8 cellular contexts compared by ENCODE assay signal in genomic region chr7:99559276-99559915, GRCh38. TPM values are rescaled to one million over a fixed set of nuclear protein-coding genes. Genes with fewer than 3 reads are reported as not detected.
DNase-seq lines count a peak whose midpoint lies in the region; ATAC-seq and TF ChIP-seq lines count a peak whose summit lies in the region.

No MANE protein-coding gene starts in this region.

- H3K9me3 Mint-ChIP-seq in progenitor cell of endocrine pancreas (ENCODE audit: low read depth), result no peaks in the 10 kb centered on the region

- peak overlapping the region; percentile 99 for H3K4me3 Mint-ChIP-seq in progenitor cell of endocrine pancreas (ENCODE audit: low read depth)

- no peak for TF ChIP-seq CTCF in GM06990 (IDR thresholded peaks at IDR 0.05; ENCODE audit: insufficient read depth, low read length, poor library complexity, severe bottlenecking)
- no peak for TF ChIP-seq CTCF in esophagus squamous epithelium (IDR thresholded peaks at IDR 0.05)
- TF ChIP-seq CTCF in progenitor cell of endocrine pancreas (IDR thresholded peaks at IDR 0.05; ENCODE audit: unreplicated experiment), result no peak

- intact Hi-C loops in esophagus squamous epithelium (cut with DNase I), result no loop called here

- no peak for TF ChIP-seq POLR2A in esophagus squamous epithelium (IDR thresholded peaks at IDR 0.05)

- H3K4me3 ChIP-seq in GM06990 (replicated peaks; ENCODE audit: low read depth, low read length) (peak overlapping the region; percentile 75), SK-N-MC (peak overlapping the region; percentile 96), esophagus squamous epithelium (peak overlapping the region; percentile 75 to 91 (median 82))

- ATAC-seq in GM19455 (IDR thresholded peaks at IDR 0.05; ENCODE audit: unreplicated experiment), result no peak
- no peak for ATAC-seq in HG03159 (IDR thresholded peaks at IDR 0.05; ENCODE audit: unreplicated experiment)
- no peak for ATAC-seq in HG03571 (IDR thresholded peaks at IDR 0.05; ENCODE audit: unreplicated experiment)

- H3K27ac ChIP-seq in SK-N-MC (peak overlapping the region; percentile 92), esophagus squamous epithelium (peak overlapping the region; percentile 96 to 99 (median 98))

- peak overlapping the region; percentile 99 for H3K9ac ChIP-seq in SK-N-MC (ENCODE audit: insufficient read length)

- H3K9me3 ChIP-seq in SK-N-MC (ENCODE audit: low read depth, low read length) (no peaks in the 10 kb centered on the region), esophagus squamous epithelium (no peaks in the 10 kb centered on the region)

- peaks cover 26% of the 10 kb centered on the region for H3K36me3 Mint-ChIP-seq in progenitor cell of endocrine pancreas (ENCODE audit: insufficient read depth)

- H3K4me1 Mint-ChIP-seq in progenitor cell of endocrine pancreas (ENCODE audit: low read depth), result peaks cover 13% of the 10 kb centered on the region

- H3K27me3 Mint-ChIP-seq in progenitor cell of endocrine pancreas, result no peaks in the 10 kb centered on the region

- WGBS in esophagus squamous epithelium, 2 donors, result 14 to 20% methylated on average over 23 to 24 of the region's 24 CpGs

- no peaks in the 10 kb centered on the region for H3K27me3 ChIP-seq in GM06990 (replicated peaks; ENCODE audit: control insufficient read depth, insufficient read depth, low read length)
- H3K27me3 ChIP-seq in esophagus squamous epithelium, result no peaks in the 10 kb centered on the region

- peak overlapping the region; percentile 99 for H3K27ac Mint-ChIP-seq in progenitor cell of endocrine pancreas

- DNase-seq in GM06990 (ENCODE audit: extremely low read depth, insufficient read length), result no peak
- DNase-seq in SK-N-MC (ENCODE audit: low read depth, low spot score), result no peak
- DNase-seq in esophagus squamous epithelium (lab: John Stamatoyannopoulos, UW), result no peak
- no peak for DNase-seq in progenitor cell of endocrine pancreas (ENCODE audit: low spot score, unreplicated experiment)
- no peak for DNase-seq in DMS79 treated with DMSO at 0.1 percent for 48 hours (lab: John Stamatoyannopoulos, UW)

- H3K36me3 ChIP-seq in GM06990 (ENCODE audit: control insufficient read depth, insufficient read depth, low read length), result peaks cover 10% of the 10 kb centered on the region
- peaks cover 55% of the 10 kb centered on the region for H3K36me3 ChIP-seq in SK-N-MC (ENCODE audit: insufficient read depth, low read length)
- peaks cover 5 to 66% (median 22%) of the 10 kb centered on the region in 3 donors for H3K36me3 ChIP-seq in esophagus squamous epithelium

- peaks cover 38 to 69% (median 46%) of the 10 kb centered on the region in 3 donors for H3K4me1 ChIP-seq in esophagus squamous epithelium

RNA-seq across cellular contexts. Expression of gene ZNF655, which starts 1.0 kb away (rescaled TPM):
- 100 to 1,000 TPM in 3 of 4 donors, 10 to 100 TPM in 1; 78.6 to 167 (median 107) TPM for total RNA-seq in esophagus squamous epithelium
- 70.9 and 72.6 TPM in 2 replicates for total RNA-seq in progenitor cell of endocrine pancreas

RNA-seq across cellular contexts. Expression of gene FAM200A, which starts 7.5 kb away (rescaled TPM):
- total RNA-seq in esophagus squamous epithelium (1 to 10 TPM; 1.9 to 5.6 (median 5.1) TPM), progenitor cell of endocrine pancreas (12.5 and 12.9 TPM in 2 replicates)

RNA-seq across cellular contexts. Expression of gene TMEM225B, which starts 38.7 kb away (rescaled TPM):
- total RNA-seq in esophagus squamous epithelium (under 1 TPM in 2 of 4 donors, not detected in 2; 0.23 to 0.57 TPM), progenitor cell of endocrine pancreas (0.91 and 1.4 TPM in 2 replicates)

RNA-seq across cellular contexts. Expression of gene ZKSCAN5, which starts 54.9 kb away (rescaled TPM):
- total RNA-seq in esophagus squamous epithelium, result 1 to 10 TPM; 3.2 to 7.1 (median 5.1) TPM
- 14.7 and 15.2 TPM in 2 replicates for total RNA-seq in progenitor cell of endocrine pancreas

RNA-seq across cellular contexts. Expression of gene ZSCAN25, which starts 57.4 kb away (rescaled TPM):
- total RNA-seq in esophagus squamous epithelium, result 10 to 100 TPM in 3 of 4 donors, 1 to 10 TPM in 1; 8.0 to 19.1 (median 14.9) TPM
- 26.4 and 27.9 TPM in 2 replicates for total RNA-seq in progenitor cell of endocrine pancreas
